In genomic region chr1:38089712-38090360, GRCh38 we compare ENCODE assay signal across 3 cellular contexts.
TF ChIP-seq lines count a peak whose summit lies in the region.

No MANE protein-coding gene starts in this region.

TF ChIP-seq in GM12891, 5 proteins besides CTCF, POLR2A, EP300 and RAD21:
- TF ChIP-seq PAX5 (IDR thresholded peaks at IDR 0.05; ENCODE audit: insufficient read depth, low read length, severe bottlenecking) (no peak), POU2F2 (IDR thresholded peaks at IDR 0.05; ENCODE audit: low read depth, low read length) (no peak), TAF1 (IDR thresholded peaks at IDR 0.05; ENCODE audit: low read depth, low read length) (no peak), SPI1 (IDR thresholded peaks at IDR 0.05; ENCODE audit: low read depth, low read length) (no peak), POLR2AphosphoS5 (IDR thresholded peaks at IDR 0.05; ENCODE audit: low read depth, low read length) (no peak)

TF ChIP-seq in GM12878, 131 proteins besides CTCF, POLR2A, EP300 and RAD21:
- peak; percentile 94 for TF ChIP-seq BCL3 (IDR thresholded peaks at IDR 0.05; ENCODE audit: borderline replicate concordance, insufficient read depth, low read depth, low read length, poor library complexity, severe bottlenecking)
- TF ChIP-seq CEBPB (IDR thresholded peaks at IDR 0.05; ENCODE audit: borderline replicate concordance in 1 of 2, low read depth in 2 of 2, low read length in 2 of 2): no peak

TF ChIP-seq in H1, 55 proteins besides CTCF, POLR2A, EP300 and RAD21:
- TF ChIP-seq ASH2L (IDR thresholded peaks at IDR 0.05; ENCODE audit: low read length) (no peak), BCL11A (IDR thresholded peaks at IDR 0.05; ENCODE audit: low read depth in 2 of 2, low read length in 2 of 2) (no peak), TAF7 (optimal IDR thresholded peaks at IDR 0.05; ENCODE audit: borderline replicate concordance, low read depth, low read length) (no peak), NANOG (IDR thresholded peaks at IDR 0.05; ENCODE audit: insufficient read depth, low read depth, low read length, poor library complexity, severe bottlenecking) (no peak), RXRA (IDR thresholded peaks at IDR 0.05; ENCODE audit: insufficient read depth, low read depth, low read length) (no peak), CEBPB (IDR thresholded peaks at IDR 0.05; ENCODE audit: low read depth, low read length) (no peak), KDM5A (IDR thresholded peaks at IDR 0.05; ENCODE audit: low read length) (no peak), GTF2F1 (IDR thresholded peaks at IDR 0.05; ENCODE audit: borderline replicate concordance, low read depth, low read length) (no peak), SAP30 (IDR thresholded peaks at IDR 0.05; ENCODE audit: insufficient read depth, insufficient replicate concordance, low read length) (no peak), BACH1 (IDR thresholded peaks at IDR 0.05; ENCODE audit: low read length) (no peak), YY1 (IDR thresholded peaks at IDR 0.05; ENCODE audit: low read depth, low read length) (no peak), RBBP5 (IDR thresholded peaks at IDR 0.05; ENCODE audit: borderline replicate concordance, low read depth, low read length) (no peak), CBX5 (IDR thresholded peaks at IDR 0.05; ENCODE audit: low read depth, low read length) (no peak), CHD1 (IDR thresholded peaks at IDR 0.05; ENCODE audit: low read depth, low read length) (no peak), KDM4A (IDR thresholded peaks at IDR 0.05; ENCODE audit: low read depth, low read length, severe bottlenecking) (no peak), CBX8 (IDR thresholded peaks at IDR 0.05; ENCODE audit: borderline replicate concordance, low read depth, low read length) (no peak), ATF3 (IDR thresholded peaks at IDR 0.05; ENCODE audit: insufficient read depth, low read depth, low read length) (no peak), POLR2AphosphoS5 (IDR thresholded peaks at IDR 0.05; ENCODE audit: low read depth, low read length) (no peak), TCF12 (IDR thresholded peaks at IDR 0.05; ENCODE audit: low read depth, low read length) (no peak)
